ENCODE assay signal across 1 cellular context in the genomic region with DNA sequence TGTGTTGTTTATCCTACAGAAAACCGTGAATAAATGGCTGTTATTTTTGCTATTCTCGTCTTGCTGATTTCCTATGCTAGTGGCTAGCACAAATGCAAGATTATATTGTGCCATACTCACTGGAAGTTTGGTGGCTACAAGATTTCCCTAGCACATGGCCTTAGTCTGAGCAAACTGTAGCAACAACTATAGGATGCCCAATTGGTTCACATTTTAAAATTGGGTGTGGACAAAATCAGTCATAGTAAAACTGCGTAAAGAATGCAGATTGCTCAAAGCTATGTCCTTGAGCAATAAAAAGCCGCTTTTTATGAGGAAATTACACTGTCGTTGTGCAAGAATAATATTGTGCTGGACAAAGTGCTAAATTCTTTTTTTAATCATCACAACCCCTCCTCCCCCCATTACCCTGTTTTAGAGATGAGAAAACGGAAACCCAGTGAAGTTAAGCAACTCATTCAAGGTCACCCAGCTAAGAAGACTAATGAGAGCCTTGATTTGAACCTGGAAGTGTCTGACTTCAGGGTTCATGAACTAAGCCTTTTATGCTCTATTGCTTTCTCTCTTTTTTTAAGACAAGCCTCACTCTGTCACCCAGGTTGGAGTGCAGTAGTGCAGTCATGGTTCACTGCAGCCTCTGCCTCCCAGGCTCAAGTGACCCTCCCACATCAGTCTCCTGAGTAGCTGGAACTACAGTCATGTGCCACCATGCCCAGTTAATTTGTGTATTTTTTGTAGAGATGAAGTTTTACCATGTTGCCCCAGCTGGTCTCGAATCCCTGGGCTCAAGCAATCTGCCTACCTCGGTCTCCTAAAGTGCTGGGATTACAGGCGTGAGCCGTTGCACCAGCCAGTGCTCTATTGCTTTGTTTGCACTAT.
TF ChIP-seq lines count a peak whose summit lies in the region.

No MANE protein-coding gene starts in this region.

TF ChIP-seq in GM12878, 131 proteins besides CTCF, POLR2A, EP300 and RAD21 (continued from another document and continues in another):
- TF ChIP-seq, protein P1, sequence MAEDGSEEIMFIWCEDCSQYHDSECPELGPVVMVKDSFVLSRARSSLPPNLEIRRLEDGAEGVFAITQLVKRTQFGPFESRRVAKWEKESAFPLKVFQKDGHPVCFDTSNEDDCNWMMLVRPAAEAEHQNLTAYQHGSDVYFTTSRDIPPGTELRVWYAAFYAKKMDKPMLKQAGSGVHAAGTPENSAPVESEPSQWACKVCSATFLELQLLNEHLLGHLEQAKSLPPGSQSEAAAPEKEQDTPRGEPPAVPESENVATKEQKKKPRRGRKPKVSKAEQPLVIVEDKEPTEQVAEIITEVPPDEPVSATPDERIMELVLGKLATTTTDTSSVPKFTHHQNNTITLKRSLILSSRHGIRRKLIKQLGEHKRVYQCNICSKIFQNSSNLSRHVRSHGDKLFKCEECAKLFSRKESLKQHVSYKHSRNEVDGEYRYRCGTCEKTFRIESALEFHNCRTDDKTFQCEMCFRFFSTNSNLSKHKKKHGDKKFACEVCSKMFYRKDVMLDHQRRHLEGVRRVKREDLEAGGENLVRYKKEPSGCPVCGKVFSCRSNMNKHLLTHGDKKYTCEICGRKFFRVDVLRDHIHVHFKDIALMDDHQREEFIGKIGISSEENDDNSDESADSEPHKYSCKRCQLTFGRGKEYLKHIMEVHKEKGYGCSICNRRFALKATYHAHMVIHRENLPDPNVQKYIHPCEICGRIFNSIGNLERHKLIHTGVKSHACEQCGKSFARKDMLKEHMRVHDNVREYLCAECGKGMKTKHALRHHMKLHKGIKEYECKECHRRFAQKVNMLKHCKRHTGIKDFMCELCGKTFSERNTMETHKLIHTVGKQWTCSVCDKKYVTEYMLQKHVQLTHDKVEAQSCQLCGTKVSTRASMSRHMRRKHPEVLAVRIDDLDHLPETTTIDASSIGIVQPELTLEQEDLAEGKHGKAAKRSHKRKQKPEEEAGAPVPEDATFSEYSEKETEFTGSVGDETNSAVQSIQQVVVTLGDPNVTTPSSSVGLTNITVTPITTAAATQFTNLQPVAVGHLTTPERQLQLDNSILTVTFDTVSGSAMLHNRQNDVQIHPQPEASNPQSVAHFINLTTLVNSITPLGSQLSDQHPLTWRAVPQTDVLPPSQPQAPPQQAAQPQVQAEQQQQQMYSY (CRISPR knock-in tag; IDR thresholded peaks at IDR 0.05), result no peak
- TF ChIP-seq, protein P2, sequence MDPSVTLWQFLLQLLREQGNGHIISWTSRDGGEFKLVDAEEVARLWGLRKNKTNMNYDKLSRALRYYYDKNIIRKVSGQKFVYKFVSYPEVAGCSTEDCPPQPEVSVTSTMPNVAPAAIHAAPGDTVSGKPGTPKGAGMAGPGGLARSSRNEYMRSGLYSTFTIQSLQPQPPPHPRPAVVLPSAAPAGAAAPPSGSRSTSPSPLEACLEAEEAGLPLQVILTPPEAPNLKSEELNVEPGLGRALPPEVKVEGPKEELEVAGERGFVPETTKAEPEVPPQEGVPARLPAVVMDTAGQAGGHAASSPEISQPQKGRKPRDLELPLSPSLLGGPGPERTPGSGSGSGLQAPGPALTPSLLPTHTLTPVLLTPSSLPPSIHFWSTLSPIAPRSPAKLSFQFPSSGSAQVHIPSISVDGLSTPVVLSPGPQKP (IDR thresholded peaks at IDR 0.05; ENCODE audit: low read depth, low read length), result no peak
- TF ChIP-seq BCL11A (IDR thresholded peaks at IDR 0.05; ENCODE audit: low read depth, low read length) (no peak), TAF1 (IDR thresholded peaks at IDR 0.05; ENCODE audit: borderline replicate concordance, low read depth, low read length) (no peak), KAT2A (conservative IDR thresholded peaks at IDR 0.05; ENCODE audit: control insufficient read depth, low read depth, low read length) (no peak), PML (IDR thresholded peaks at IDR 0.05; ENCODE audit: low read length) (no peak), RUNX3 (IDR thresholded peaks at IDR 0.05; ENCODE audit: low read length) (no peak; the same call in 1 of the 2 replicates), NR2C1 (IDR thresholded peaks at IDR 0.05) (no peak), EGR1 (IDR thresholded peaks at IDR 0.05; ENCODE audit: borderline replicate concordance in 1 of 2, low read depth in 2 of 2, low read length in 2 of 2) (no peak), MTA2 (IDR thresholded peaks at IDR 0.05; ENCODE audit: low read depth) (0 out of 2 replicates have a peak, but pooled peaks have one; percentile 10), RFX5 (IDR thresholded peaks at IDR 0.05; ENCODE audit: low read depth, low read length) (no peak), ZNF622 (IDR thresholded peaks at IDR 0.05) (no peak), ZBED1 (IDR thresholded peaks at IDR 0.05; ENCODE audit: borderline replicate concordance) (no peak), NBN (IDR thresholded peaks at IDR 0.05) (no peak), SMARCA5 (IDR thresholded peaks at IDR 0.05) (no peak), BRCA1 (IDR thresholded peaks at IDR 0.05; ENCODE audit: low read depth, low read length) (no peak), BHLHE40 (IDR thresholded peaks at IDR 0.05; ENCODE audit: borderline replicate concordance in 1 of 2, low read depth in 2 of 2, low read length in 1 of 2) (peak in 1 of 2 experiments; percentile 25; a peak in 1 of 4 replicates), SIN3A (IDR thresholded peaks at IDR 0.05; ENCODE audit: low read depth, low read length) (no peak), CHD2 (IDR thresholded peaks at IDR 0.05; ENCODE audit: borderline replicate concordance, low read depth, low read length) (no peak)
- TF ChIP-seq, protein P3, sequence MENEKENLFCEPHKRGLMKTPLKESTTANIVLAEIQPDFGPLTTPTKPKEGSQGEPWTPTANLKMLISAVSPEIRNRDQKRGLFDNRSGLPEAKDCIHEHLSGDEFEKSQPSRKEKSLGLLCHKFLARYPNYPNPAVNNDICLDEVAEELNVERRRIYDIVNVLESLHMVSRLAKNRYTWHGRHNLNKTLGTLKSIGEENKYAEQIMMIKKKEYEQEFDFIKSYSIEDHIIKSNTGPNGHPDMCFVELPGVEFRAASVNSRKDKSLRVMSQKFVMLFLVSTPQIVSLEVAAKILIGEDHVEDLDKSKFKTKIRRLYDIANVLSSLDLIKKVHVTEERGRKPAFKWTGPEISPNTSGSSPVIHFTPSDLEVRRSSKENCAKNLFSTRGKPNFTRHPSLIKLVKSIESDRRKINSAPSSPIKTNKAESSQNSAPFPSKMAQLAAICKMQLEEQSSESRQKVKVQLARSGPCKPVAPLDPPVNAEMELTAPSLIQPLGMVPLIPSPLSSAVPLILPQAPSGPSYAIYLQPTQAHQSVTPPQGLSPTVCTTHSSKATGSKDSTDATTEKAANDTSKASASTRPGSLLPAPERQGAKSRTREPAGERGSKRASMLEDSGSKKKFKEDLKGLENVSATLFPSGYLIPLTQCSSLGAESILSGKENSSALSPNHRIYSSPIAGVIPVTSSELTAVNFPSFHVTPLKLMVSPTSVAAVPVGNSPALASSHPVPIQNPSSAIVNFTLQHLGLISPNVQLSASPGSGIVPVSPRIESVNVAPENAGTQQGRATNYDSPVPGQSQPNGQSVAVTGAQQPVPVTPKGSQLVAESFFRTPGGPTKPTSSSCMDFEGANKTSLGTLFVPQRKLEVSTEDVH (IDR thresholded peaks at IDR 0.05; ENCODE audit: low read depth, partially characterized antibody), result no peak
- TF ChIP-seq, protein P4, sequence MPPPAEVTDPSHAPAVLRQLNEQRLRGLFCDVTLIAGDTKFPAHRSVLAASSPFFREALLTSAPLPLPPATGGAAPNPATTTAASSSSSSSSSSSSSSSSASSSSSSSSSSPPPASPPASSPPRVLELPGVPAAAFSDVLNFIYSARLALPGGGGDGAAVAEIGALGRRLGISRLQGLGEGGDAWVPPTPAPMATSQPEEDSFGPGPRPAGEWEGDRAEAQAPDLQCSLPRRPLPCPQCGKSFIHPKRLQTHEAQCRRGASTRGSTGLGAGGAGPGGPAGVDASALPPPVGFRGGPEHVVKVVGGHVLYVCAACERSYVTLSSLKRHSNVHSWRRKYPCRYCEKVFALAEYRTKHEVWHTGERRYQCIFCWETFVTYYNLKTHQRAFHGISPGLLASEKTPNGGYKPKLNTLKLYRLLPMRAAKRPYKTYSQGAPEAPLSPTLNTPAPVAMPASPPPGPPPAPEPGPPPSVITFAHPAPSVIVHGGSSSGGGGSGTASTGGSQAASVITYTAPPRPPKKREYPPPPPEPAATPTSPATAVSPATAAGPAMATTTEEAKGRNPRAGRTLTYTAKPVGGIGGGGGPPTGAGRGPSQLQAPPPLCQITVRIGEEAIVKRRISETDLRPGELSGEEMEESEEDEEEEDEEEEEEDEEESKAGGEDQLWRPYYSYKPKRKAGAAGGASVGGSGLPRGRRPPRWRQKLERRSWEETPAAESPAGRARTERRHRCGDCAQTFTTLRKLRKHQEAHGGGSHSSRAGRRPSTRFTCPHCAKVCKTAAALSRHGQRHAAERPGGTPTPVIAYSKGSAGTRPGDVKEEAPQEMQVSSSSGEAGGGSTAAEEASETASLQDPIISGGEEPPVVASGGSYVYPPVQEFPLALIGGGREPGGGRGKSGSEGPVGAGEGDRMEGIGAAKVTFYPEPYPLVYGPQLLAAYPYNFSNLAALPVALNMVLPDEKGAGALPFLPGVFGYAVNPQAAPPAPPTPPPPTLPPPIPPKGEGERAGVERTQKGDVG (CRISPR knock-in tag; IDR thresholded peaks at IDR 0.05), result no peak
- TF ChIP-seq, protein P5, sequence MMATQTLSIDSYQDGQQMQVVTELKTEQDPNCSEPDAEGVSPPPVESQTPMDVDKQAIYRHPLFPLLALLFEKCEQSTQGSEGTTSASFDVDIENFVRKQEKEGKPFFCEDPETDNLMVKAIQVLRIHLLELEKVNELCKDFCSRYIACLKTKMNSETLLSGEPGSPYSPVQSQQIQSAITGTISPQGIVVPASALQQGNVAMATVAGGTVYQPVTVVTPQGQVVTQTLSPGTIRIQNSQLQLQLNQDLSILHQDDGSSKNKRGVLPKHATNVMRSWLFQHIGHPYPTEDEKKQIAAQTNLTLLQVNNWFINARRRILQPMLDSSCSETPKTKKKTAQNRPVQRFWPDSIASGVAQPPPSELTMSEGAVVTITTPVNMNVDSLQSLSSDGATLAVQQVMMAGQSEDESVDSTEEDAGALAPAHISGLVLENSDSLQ (IDR thresholded peaks at IDR 0.05), result no peak
- TF ChIP-seq, protein P6, sequence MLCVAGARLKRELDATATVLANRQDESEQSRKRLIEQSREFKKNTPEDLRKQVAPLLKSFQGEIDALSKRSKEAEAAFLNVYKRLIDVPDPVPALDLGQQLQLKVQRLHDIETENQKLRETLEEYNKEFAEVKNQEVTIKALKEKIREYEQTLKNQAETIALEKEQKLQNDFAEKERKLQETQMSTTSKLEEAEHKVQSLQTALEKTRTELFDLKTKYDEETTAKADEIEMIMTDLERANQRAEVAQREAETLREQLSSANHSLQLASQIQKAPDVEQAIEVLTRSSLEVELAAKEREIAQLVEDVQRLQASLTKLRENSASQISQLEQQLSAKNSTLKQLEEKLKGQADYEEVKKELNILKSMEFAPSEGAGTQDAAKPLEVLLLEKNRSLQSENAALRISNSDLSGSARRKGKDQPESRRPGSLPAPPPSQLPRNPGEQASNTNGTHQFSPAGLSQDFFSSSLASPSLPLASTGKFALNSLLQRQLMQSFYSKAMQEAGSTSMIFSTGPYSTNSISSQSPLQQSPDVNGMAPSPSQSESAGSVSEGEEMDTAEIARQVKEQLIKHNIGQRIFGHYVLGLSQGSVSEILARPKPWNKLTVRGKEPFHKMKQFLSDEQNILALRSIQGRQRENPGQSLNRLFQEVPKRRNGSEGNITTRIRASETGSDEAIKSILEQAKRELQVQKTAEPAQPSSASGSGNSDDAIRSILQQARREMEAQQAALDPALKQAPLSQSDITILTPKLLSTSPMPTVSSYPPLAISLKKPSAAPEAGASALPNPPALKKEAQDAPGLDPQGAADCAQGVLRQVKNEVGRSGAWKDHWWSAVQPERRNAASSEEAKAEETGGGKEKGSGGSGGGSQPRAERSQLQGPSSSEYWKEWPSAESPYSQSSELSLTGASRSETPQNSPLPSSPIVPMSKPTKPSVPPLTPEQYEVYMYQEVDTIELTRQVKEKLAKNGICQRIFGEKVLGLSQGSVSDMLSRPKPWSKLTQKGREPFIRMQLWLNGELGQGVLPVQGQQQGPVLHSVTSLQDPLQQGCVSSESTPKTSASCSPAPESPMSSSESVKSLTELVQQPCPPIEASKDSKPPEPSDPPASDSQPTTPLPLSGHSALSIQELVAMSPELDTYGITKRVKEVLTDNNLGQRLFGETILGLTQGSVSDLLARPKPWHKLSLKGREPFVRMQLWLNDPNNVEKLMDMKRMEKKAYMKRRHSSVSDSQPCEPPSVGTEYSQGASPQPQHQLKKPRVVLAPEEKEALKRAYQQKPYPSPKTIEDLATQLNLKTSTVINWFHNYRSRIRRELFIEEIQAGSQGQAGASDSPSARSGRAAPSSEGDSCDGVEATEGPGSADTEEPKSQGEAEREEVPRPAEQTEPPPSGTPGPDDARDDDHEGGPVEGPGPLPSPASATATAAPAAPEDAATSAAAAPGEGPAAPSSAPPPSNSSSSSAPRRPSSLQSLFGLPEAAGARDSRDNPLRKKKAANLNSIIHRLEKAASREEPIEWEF (IDR thresholded peaks at IDR 0.05; ENCODE audit: insufficient replicate concordance, low read depth, low read length), result no peak
- TF ChIP-seq, protein P7, sequence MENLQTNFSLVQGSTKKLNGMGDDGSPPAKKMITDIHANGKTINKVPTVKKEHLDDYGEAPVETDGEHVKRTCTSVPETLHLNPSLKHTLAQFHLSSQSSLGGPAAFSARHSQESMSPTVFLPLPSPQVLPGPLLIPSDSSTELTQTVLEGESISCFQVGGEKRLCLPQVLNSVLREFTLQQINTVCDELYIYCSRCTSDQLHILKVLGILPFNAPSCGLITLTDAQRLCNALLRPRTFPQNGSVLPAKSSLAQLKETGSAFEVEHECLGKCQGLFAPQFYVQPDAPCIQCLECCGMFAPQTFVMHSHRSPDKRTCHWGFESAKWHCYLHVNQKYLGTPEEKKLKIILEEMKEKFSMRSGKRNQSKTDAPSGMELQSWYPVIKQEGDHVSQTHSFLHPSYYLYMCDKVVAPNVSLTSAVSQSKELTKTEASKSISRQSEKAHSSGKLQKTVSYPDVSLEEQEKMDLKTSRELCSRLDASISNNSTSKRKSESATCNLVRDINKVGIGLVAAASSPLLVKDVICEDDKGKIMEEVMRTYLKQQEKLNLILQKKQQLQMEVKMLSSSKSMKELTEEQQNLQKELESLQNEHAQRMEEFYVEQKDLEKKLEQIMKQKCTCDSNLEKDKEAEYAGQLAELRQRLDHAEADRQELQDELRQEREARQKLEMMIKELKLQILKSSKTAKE (IDR thresholded peaks at IDR 0.05; ENCODE audit: low read depth, poor library complexity, severe bottlenecking), result peak; percentile 30
- TF ChIP-seq, protein P8, sequence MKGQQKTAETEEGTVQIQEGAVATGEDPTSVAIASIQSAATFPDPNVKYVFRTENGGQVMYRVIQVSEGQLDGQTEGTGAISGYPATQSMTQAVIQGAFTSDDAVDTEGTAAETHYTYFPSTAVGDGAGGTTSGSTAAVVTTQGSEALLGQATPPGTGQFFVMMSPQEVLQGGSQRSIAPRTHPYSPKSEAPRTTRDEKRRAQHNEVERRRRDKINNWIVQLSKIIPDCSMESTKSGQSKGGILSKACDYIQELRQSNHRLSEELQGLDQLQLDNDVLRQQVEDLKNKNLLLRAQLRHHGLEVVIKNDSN (IDR thresholded peaks at IDR 0.05; ENCODE audit: borderline replicate concordance, extremely low read length, insufficient read depth, low read depth, low read length), result no peak
- TF ChIP-seq, protein P9, sequence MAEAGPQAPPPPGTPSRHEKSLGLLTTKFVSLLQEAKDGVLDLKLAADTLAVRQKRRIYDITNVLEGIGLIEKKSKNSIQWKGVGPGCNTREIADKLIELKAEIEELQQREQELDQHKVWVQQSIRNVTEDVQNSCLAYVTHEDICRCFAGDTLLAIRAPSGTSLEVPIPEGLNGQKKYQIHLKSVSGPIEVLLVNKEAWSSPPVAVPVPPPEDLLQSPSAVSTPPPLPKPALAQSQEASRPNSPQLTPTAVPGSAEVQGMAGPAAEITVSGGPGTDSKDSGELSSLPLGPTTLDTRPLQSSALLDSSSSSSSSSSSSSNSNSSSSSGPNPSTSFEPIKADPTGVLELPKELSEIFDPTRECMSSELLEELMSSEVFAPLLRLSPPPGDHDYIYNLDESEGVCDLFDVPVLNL (IDR thresholded peaks at IDR 0.05; ENCODE audit: low read depth, low read length), result no peak
